In the genomic region with DNA sequence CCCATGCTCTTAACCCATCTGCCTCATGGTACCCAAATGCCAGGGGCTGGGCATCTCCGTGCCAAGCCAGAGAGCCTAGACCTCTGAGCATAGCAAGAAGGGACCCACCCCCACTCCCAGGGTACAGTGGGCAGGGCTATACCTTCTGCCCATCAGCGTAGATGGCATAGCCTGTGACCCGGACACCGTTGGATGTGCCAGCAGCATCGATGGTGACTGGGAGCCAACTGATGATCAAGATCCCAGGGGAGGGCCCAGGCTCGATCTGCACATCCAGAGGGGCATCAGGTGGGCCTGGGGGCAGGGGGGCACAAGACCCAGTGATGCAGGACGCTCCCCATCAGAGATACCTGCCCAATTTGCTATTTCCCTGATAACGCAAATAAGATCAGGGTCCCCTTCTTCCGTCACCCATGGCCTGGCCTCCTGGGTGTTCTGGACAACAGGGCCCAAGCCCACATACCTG, we compare ENCODE assay signal across 16 cellular contexts. TPM values are rescaled to one million over a fixed set of nuclear protein-coding genes. Genes with fewer than 3 reads are reported as not detected.
DNase-seq lines count a peak whose midpoint lies in the region; FAIRE-seq and TF ChIP-seq lines count a peak whose summit lies in the region.
"Had no signal": no experiment of that assay in that cellular context is flagged by ENCODE, and none has a peak within 500 bp of the region (broad histone marks: within the 10 kb centered on the region; RNA-seq: fewer than 3 reads in every experiment).

No MANE protein-coding gene starts in this region.

- DNase-seq in activated CD4-positive, alpha-beta T cell treated with anti-CD3 and anti-CD28 coated beads, Interleukin-2, amount 10 ng/mL, durations not matched to agents 24 days and 14 days, result peak; percentile 57
- no peak for DNase-seq in activated CD4-positive, alpha-beta T cell treated with anti-CD3 and anti-CD28 coated beads for 1 hour
- DNase-seq in GM12891 (ENCODE audit: insufficient read length, low spot score) (peak; percentile 14), glutamatergic neuron (peak; percentile 8), posterior vena cava (ENCODE audit: low spot score) (peak; percentile 52), NAMALWA (ENCODE audit: low spot score) (no peak), NCI-H82 (lab: John Stamatoyannopoulos, UW) (no peak), NCI-H1092 (lab: John Stamatoyannopoulos, UW) (no peak)
- DNase-seq: DMS 273 treated with DMSO at 0.1 percent for 48 hours, H9, MG63, NCI-H1105 treated with DMSO at 0.1 percent for 48 hours, NCI-H1930, NCI-H774 had no signal

- TF ChIP-seq POLR2A in GM12891 (IDR thresholded peaks at IDR 0.05; ENCODE audit: low read depth, low read length), result no peak

- H3K9me3 Mint-ChIP-seq in activated CD4-positive, alpha-beta T cell treated with anti-CD3 and anti-CD28 coated beads, Interleukin-2, amount 10 ng/mL, durations not matched to agents 24 days and 14 days, result no peaks in the 10 kb centered on the region
- H3K9me3 Mint-ChIP-seq in glutamatergic neuron (ENCODE audit: unreplicated experiment), result no peaks in the 10 kb centered on the region
- H3K9me3 Mint-ChIP-seq: H9 had no signal

- intact Hi-C loops in activated CD4-positive, alpha-beta T cell treated with anti-CD3 and anti-CD28 coated beads, Interleukin-2, amount 10 ng/mL, durations not matched to agents 24 days and 14 days (cut with micrococcal nuclease), result no loop called here
- intact Hi-C loops in posterior vena cava (cut with DNase I), result loop anchor here in 1 of 2 donors (10.0 kb wide), 1 partner anchor 103 kb away; the partner anchor contains the start of gene RNF43

- no peak overlapping the region for H3K27ac Mint-ChIP-seq in activated CD4-positive, alpha-beta T cell treated with anti-CD3 and anti-CD28 coated beads, Interleukin-2, amount 10 ng/mL, durations not matched to agents 24 days and 14 days
- H3K27ac Mint-ChIP-seq in glutamatergic neuron (ENCODE audit: unreplicated experiment), result no peak overlapping the region
- H3K27ac Mint-ChIP-seq: H9 had no signal

- no peaks in the 10 kb centered on the region for H3K27me3 Mint-ChIP-seq in activated CD4-positive, alpha-beta T cell treated with anti-CD3 and anti-CD28 coated beads, Interleukin-2, amount 10 ng/mL, durations not matched to agents 24 days and 14 days
- peaks cover 4% of the 10 kb centered on the region for H3K27me3 Mint-ChIP-seq in glutamatergic neuron (ENCODE audit: unreplicated experiment)

- no peak for TF ChIP-seq CTCF in glutamatergic neuron (IDR thresholded peaks at IDR 0.05; ENCODE audit: partially characterized antibody, unreplicated experiment)

- no peaks in the 10 kb centered on the region for H3K4me1 Mint-ChIP-seq in activated CD4-positive, alpha-beta T cell treated with anti-CD3 and anti-CD28 coated beads, Interleukin-2, amount 10 ng/mL, durations not matched to agents 24 days and 14 days
- H3K4me1 Mint-ChIP-seq in glutamatergic neuron (ENCODE audit: low read depth, unreplicated experiment), result peaks cover 11% of the 10 kb centered on the region

- H3K36me3 Mint-ChIP-seq in activated CD4-positive, alpha-beta T cell treated with anti-CD3 and anti-CD28 coated beads, Interleukin-2, amount 10 ng/mL, durations not matched to agents 24 days and 14 days (ENCODE audit: low read depth), result peaks cover 35% of the 10 kb centered on the region
- H3K36me3 Mint-ChIP-seq in glutamatergic neuron (ENCODE audit: unreplicated experiment), result peaks cover 4% of the 10 kb centered on the region

- H3K4me3 Mint-ChIP-seq in activated CD4-positive, alpha-beta T cell treated with anti-CD3 and anti-CD28 coated beads, Interleukin-2, amount 10 ng/mL, durations not matched to agents 24 days and 14 days, result no peak overlapping the region
- H3K4me3 Mint-ChIP-seq in glutamatergic neuron (ENCODE audit: unreplicated experiment), result no peak overlapping the region
- H3K4me3 Mint-ChIP-seq: H9 had no signal

- FAIRE-seq in GM12891 (lab: Jason Lieb, UNC), result no peak

TF ChIP-seq in GM12891, 5 proteins besides CTCF, POLR2A, EP300 and RAD21:
- TF ChIP-seq PAX5 (IDR thresholded peaks at IDR 0.05; ENCODE audit: insufficient read depth, low read length, severe bottlenecking) (no peak), POLR2AphosphoS5 (IDR thresholded peaks at IDR 0.05; ENCODE audit: low read depth, low read length) (no peak), POU2F2 (IDR thresholded peaks at IDR 0.05; ENCODE audit: low read depth, low read length) (no peak), SPI1 (IDR thresholded peaks at IDR 0.05; ENCODE audit: low read depth, low read length) (no peak), TAF1 (IDR thresholded peaks at IDR 0.05; ENCODE audit: low read depth, low read length) (no peak)
TF ChIP-seq in GM12891: peak in this region for 0.

RNA-seq across cellular contexts. Expression of gene TSPOAP1, which starts 17.1 kb away (rescaled TPM):
- total RNA-seq in activated CD4-positive, alpha-beta T cell treated with anti-CD3 and anti-CD28 coated beads, Interleukin-2, amount 10 ng/mL, durations not matched to agents 24 days and 14 days, result 22.6 and 23.6 TPM in 2 replicates
- polyA plus RNA-seq in GM12891 (2012; ENCODE audit: low read depth, missing spikeins), result 11.0 TPM
- 39.7 TPM for total RNA-seq in glutamatergic neuron (ENCODE audit: unreplicated experiment)
- total RNA-seq in posterior vena cava, result 1 to 10 TPM; 8.2 to 10.0 TPM
- total RNA-seq: A172, NCI-H460 had no signal

RNA-seq across cellular contexts. Expression of gene MPO, which starts 30.7 kb away (rescaled TPM):
- total RNA-seq in activated CD4-positive, alpha-beta T cell treated with anti-CD3 and anti-CD28 coated beads, Interleukin-2, amount 10 ng/mL, durations not matched to agents 24 days and 14 days, result not detected in 2 replicates
- polyA plus RNA-seq in GM12891 (2012; ENCODE audit: low read depth, missing spikeins), result 0.15 TPM
- not detected for total RNA-seq in glutamatergic neuron (ENCODE audit: unreplicated experiment)
- under 1 TPM; 0.74 to 0.86 TPM for total RNA-seq in posterior vena cava
- total RNA-seq: A172, H9, NCI-H460 had no signal

RNA-seq across cellular contexts. Expression of gene SUPT4H1, which starts 40.5 kb away (rescaled TPM):
- 139 and 143 TPM in 2 replicates for total RNA-seq in activated CD4-positive, alpha-beta T cell treated with anti-CD3 and anti-CD28 coated beads, Interleukin-2, amount 10 ng/mL, durations not matched to agents 24 days and 14 days
- polyA plus RNA-seq in GM12891 (2012; ENCODE audit: low read depth, missing spikeins), result 122 TPM
- total RNA-seq in glutamatergic neuron (ENCODE audit: unreplicated experiment) (82.1 TPM), posterior vena cava (10 to 100 TPM; 48.4 to 50.1 TPM)

Comparison
In these comparisons a context has a peak if more than half of its experiments do, and no peak if none do; other contexts are left out.
1. DNase-seq: peak in activated CD4-positive, alpha-beta T cell treated with anti-CD3 and anti-CD28 coated beads, Interleukin-2, amount 10 ng/mL, durations not matched to agents 24 days and 14 days (single experiment), GM12891 (single experiment), glutamatergic neuron (single experiment) and posterior vena cava (single experiment); none in activated CD4-positive, alpha-beta T cell treated with anti-CD3 and anti-CD28 coated beads for 1 hour (single experiment), NAMALWA (single experiment), NCI-H82 (single experiment) and NCI-H1092 (single experiment).